Comparison of ENCODE assay signal across 1 cellular context in the genomic region with DNA sequence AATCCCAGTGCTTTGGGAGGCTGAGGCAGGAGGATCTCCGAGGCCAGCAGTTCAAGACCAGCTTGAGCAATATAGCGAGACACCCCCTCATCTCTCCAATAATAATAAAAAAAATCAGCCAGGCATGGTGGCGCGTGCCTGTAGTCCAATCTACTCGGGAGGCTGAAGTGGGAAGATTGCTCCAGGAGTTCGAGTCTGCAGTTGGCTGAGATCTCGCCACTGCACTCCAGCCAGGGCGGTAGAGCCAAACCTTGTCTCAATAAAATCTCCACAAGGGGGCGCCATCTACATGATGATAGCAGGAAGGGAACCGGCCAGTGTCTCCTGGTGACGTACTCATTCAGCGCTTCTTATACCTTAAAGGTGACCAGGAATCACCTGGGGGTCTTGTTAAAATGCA.
TF ChIP-seq lines count a peak whose summit lies in the region.

No MANE protein-coding gene starts in this region.

TF ChIP-seq in HEK293, 187 proteins besides CTCF, POLR2A, EP300 and RAD21 (continued from another document):
- TF ChIP-seq, protein P1, sequence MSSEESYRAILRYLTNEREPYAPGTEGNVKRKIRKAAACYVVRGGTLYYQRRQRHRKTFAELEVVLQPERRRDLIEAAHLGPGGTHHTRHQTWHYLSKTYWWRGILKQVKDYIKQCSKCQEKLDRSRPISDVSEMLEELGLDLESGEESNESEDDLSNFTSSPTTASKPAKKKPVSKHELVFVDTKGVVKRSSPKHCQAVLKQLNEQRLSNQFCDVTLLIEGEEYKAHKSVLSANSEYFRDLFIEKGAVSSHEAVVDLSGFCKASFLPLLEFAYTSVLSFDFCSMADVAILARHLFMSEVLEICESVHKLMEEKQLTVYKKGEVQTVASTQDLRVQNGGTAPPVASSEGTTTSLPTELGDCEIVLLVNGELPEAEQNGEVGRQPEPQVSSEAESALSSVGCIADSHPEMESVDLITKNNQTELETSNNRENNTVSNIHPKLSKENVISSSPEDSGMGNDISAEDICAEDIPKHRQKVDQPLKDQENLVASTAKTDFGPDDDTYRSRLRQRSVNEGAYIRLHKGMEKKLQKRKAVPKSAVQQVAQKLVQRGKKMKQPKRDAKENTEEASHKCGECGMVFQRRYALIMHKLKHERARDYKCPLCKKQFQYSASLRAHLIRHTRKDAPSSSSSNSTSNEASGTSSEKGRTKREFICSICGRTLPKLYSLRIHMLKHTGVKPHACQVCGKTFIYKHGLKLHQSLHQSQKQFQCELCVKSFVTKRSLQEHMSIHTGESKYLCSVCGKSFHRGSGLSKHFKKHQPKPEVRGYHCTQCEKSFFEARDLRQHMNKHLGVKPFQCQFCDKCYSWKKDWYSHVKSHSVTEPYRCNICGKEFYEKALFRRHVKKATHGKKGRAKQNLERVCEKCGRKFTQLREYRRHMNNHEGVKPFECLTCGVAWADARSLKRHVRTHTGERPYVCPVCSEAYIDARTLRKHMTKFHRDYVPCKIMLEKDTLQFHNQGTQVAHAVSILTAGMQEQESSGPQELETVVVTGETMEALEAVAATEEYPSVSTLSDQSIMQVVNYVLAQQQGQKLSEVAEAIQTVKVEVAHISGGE (tag by site-specific recombination; conservative IDR thresholded peaks at IDR 0.05; ENCODE audit: low read depth): no peak
- TF ChIP-seq ZEB2 (tag by site-specific recombination; IDR thresholded peaks at IDR 0.05): 0 out of 2 replicates have a peak, but pooled peaks have one; percentile 18
- no peak for TF ChIP-seq ZNF776 (tag by site-specific recombination; IDR thresholded peaks at IDR 0.05; ENCODE audit: borderline replicate concordance)
- TF ChIP-seq ZNF701 (tag by site-specific recombination; IDR thresholded peaks at IDR 0.05): no peak
- TF ChIP-seq, protein P2, sequence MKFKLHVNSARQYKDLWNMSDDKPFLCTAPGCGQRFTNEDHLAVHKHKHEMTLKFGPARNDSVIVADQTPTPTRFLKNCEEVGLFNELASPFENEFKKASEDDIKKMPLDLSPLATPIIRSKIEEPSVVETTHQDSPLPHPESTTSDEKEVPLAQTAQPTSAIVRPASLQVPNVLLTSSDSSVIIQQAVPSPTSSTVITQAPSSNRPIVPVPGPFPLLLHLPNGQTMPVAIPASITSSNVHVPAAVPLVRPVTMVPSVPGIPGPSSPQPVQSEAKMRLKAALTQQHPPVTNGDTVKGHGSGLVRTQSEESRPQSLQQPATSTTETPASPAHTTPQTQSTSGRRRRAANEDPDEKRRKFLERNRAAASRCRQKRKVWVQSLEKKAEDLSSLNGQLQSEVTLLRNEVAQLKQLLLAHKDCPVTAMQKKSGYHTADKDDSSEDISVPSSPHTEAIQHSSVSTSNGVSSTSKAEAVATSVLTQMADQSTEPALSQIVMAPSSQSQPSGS (tag by site-specific recombination; IDR thresholded peaks at IDR 0.05; ENCODE audit: low read depth): 0 out of 2 replicates have a peak, but pooled peaks have one; percentile 33
- no peak for TF ChIP-seq ZBTB10 (tag by site-specific recombination; IDR thresholded peaks at IDR 0.05)
- no peak for TF ChIP-seq ZNF362 (tag by site-specific recombination; IDR thresholded peaks at IDR 0.05)
- TF ChIP-seq ZNF555 (tag by site-specific recombination; conservative IDR thresholded peaks at IDR 0.05): no peak
- TF ChIP-seq, protein P3, sequence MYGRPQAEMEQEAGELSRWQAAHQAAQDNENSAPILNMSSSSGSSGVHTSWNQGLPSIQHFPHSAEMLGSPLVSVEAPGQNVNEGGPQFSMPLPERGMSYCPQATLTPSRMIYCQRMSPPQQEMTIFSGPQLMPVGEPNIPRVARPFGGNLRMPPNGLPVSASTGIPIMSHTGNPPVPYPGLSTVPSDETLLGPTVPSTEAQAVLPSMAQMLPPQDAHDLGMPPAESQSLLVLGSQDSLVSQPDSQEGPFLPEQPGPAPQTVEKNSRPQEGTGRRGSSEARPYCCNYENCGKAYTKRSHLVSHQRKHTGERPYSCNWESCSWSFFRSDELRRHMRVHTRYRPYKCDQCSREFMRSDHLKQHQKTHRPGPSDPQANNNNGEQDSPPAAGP (tag by site-specific recombination; IDR thresholded peaks at IDR 0.05): no peak
- TF ChIP-seq SETDB1 (IDR thresholded peaks at IDR 0.05; ENCODE audit: insufficient read length, low read length): no peak
- peak; percentile 57; the same call in 1 of the 2 replicates for TF ChIP-seq ZNF580 (tag by site-specific recombination; IDR thresholded peaks at IDR 0.05)
- no peak for TF ChIP-seq KLF1 (tag by site-specific recombination; IDR thresholded peaks at IDR 0.05)
- TF ChIP-seq ZNF404 (tag by site-specific recombination; IDR thresholded peaks at IDR 0.05): no peak
- TF ChIP-seq ZNF175 (tag by site-specific recombination; IDR thresholded peaks at IDR 0.05): no peak
- TF ChIP-seq ZSCAN30 (tag by site-specific recombination; IDR thresholded peaks at IDR 0.05): 0 out of 2 replicates have a peak, but pooled peaks have one; percentile 28
- no peak for TF ChIP-seq ZNF341 (tag by site-specific recombination; IDR thresholded peaks at IDR 0.05; ENCODE audit: low read depth)
- no peak for TF ChIP-seq ZNF501 (tag by site-specific recombination; IDR thresholded peaks at IDR 0.05)
- TF ChIP-seq ZNF529 (tag by site-specific recombination; IDR thresholded peaks at IDR 0.05; ENCODE audit: insufficient replicate concordance): no peak
- TF ChIP-seq ZNF610 (tag by site-specific recombination; IDR thresholded peaks at IDR 0.05; ENCODE audit: borderline replicate concordance): no peak
- TF ChIP-seq ZNF654 (tag by site-specific recombination; IDR thresholded peaks at IDR 0.05; ENCODE audit: low read depth): peak; percentile 92
- TF ChIP-seq ZFHX2 (tag by site-specific recombination; conservative IDR thresholded peaks at IDR 0.05): no peak
